ENCODE assay signal across 8 cellular contexts in genomic region chr6:108562503-108562993, GRCh38. TPM values are rescaled to one million over a fixed set of nuclear protein-coding genes. Genes with fewer than 3 reads are reported as not detected.
DNase-seq lines count a peak whose midpoint lies in the region; ATAC-seq and TF ChIP-seq lines count a peak whose summit lies in the region.

No MANE protein-coding gene starts in this region.

- peaks cover 41 to 61% (median 56%) of the 10 kb centered on the region in 10 experiments for H3K4me1 ChIP-seq in BLaER1 treated with 17β-estradiol and CSF1 and Interleukin-3, amounts not matched to agents 10 nM and 100 nM
- H3K4me1 ChIP-seq in colonic mucosa = peaks cover 6% of the 10 kb centered on the region

- intact Hi-C loops in colonic mucosa (cut with DNase I) = no loop called here

- H3K4me2 ChIP-seq in BLaER1 treated with 17β-estradiol and CSF1 and Interleukin-3, amounts not matched to agents 10 nM and 100 nM = peak overlapping the region; percentile 88 to 99 (median 94)

- ATAC-seq in stimulated activated effector memory CD8-positive, alpha-beta T cell treated with anti-CD3 and anti-CD28 coated beads, Interleukin-12 subunit alpha, Interleukin-12 subunit beta, amount 100 ng/mL, for 72 hours = no peak
- ATAC-seq in GM21390 (IDR thresholded peaks at IDR 0.05; ENCODE audit: unreplicated experiment) = no peak

- peak; percentile 75 for DNase-seq in HK-2 (ENCODE audit: unreplicated experiment)
- DNase-seq in SHP77 (lab: John Stamatoyannopoulos, UW) = peak; percentile 56 to 81
- peak; percentile 84 for DNase-seq in colonic mucosa
- peak; percentile 94 for DNase-seq in kidney tubule cell (ENCODE audit: low spot score)
- peak in 1 of 2 donors; percentile 60 for DNase-seq in stimulated activated effector memory CD8-positive, alpha-beta T cell treated with anti-CD3 and anti-CD28 coated beads, Interleukin-12 subunit alpha, Interleukin-12 subunit beta, amount 100 ng/mL, for 72 hours (ENCODE audit: low spot score in 2 of 2)
- no peak for DNase-seq in putamen (ENCODE audit: low spot score)

- H3K4me3 ChIP-seq in BLaER1 treated with 17β-estradiol and CSF1 and Interleukin-3, amounts not matched to agents 10 nM and 100 nM = peak overlapping the region; percentile 88 to 98 (median 92)
- H3K4me3 ChIP-seq in colonic mucosa = peak overlapping the region; percentile 79

- H3K9me3 ChIP-seq in BLaER1 treated with 17β-estradiol and CSF1 and Interleukin-3, amounts not matched to agents 10 nM and 100 nM (replicated peaks in 1 of 11) = no peaks in the 10 kb centered on the region
- no peaks in the 10 kb centered on the region for H3K9me3 ChIP-seq in colonic mucosa

- peaks cover 12 to 56% (median 32%) of the 10 kb centered on the region in 11 experiments; a peak in 18 of 22 replicates for H4K20me1 ChIP-seq in BLaER1 treated with 17β-estradiol and CSF1 and Interleukin-3, amounts not matched to agents 10 nM and 100 nM

- H3K27me3 ChIP-seq in BLaER1 treated with 17β-estradiol and CSF1 and Interleukin-3, amounts not matched to agents 10 nM and 100 nM = peaks cover 0 to 19% (median 6%) of the 10 kb centered on the region in 11 experiments; a peak in 8 of 22 replicates
- no peaks in the 10 kb centered on the region for H3K27me3 ChIP-seq in colonic mucosa

- peak overlapping the region; percentile 37 for H3K27ac Mint-ChIP-seq in stimulated activated effector memory CD8-positive, alpha-beta T cell treated with anti-CD3 and anti-CD28 coated beads, Interleukin-12 subunit alpha, Interleukin-12 subunit beta, amount 100 ng/mL, for 72 hours

- peak overlapping the region; percentile 90 to 100 (median 96) for H3K9ac ChIP-seq in BLaER1 treated with 17β-estradiol and CSF1 and Interleukin-3, amounts not matched to agents 10 nM and 100 nM
- peak overlapping the region; percentile 73 to 95 for H3K9ac ChIP-seq in colonic mucosa (ENCODE audit: low read depth in 2 of 2, low read length in 2 of 2)

- TF ChIP-seq CTCF in colonic mucosa (IDR thresholded peaks at IDR 0.05) = no peak

- no peaks in the 10 kb centered on the region for H3K9me3 Mint-ChIP-seq in stimulated activated effector memory CD8-positive, alpha-beta T cell treated with anti-CD3 and anti-CD28 coated beads, Interleukin-12 subunit alpha, Interleukin-12 subunit beta, amount 100 ng/mL, for 72 hours

- peaks cover 13 to 24% (median 19%) of the 10 kb centered on the region in 11 experiments for H3K36me3 ChIP-seq in BLaER1 treated with 17β-estradiol and CSF1 and Interleukin-3, amounts not matched to agents 10 nM and 100 nM
- H3K36me3 ChIP-seq in colonic mucosa = no peaks in the 10 kb centered on the region

- peak overlapping the region; percentile 79 for H3K4me3 Mint-ChIP-seq in stimulated activated effector memory CD8-positive, alpha-beta T cell treated with anti-CD3 and anti-CD28 coated beads, Interleukin-12 subunit alpha, Interleukin-12 subunit beta, amount 100 ng/mL, for 72 hours

- peaks cover 62% of the 10 kb centered on the region for H3K36me3 Mint-ChIP-seq in stimulated activated effector memory CD8-positive, alpha-beta T cell treated with anti-CD3 and anti-CD28 coated beads, Interleukin-12 subunit alpha, Interleukin-12 subunit beta, amount 100 ng/mL, for 72 hours

- H3K27ac ChIP-seq in BLaER1 treated with 17β-estradiol and CSF1 and Interleukin-3, amounts not matched to agents 10 nM and 100 nM = peak overlapping the region; percentile 78 to 99 (median 96)
- peak overlapping the region; percentile 100 for H3K27ac ChIP-seq in colonic mucosa

- H3K4me1 Mint-ChIP-seq in stimulated activated effector memory CD8-positive, alpha-beta T cell treated with anti-CD3 and anti-CD28 coated beads, Interleukin-12 subunit alpha, Interleukin-12 subunit beta, amount 100 ng/mL, for 72 hours = peaks cover 58% of the 10 kb centered on the region

RNA-seq across cellular contexts. Expression of gene FOXO3, which starts 1.8 kb away (rescaled TPM):
- 10 to 100 TPM; 33.4 to 61.7 TPM for total RNA-seq in colonic mucosa
